19 cellular contexts compared by ENCODE assay signal in the genomic region with DNA sequence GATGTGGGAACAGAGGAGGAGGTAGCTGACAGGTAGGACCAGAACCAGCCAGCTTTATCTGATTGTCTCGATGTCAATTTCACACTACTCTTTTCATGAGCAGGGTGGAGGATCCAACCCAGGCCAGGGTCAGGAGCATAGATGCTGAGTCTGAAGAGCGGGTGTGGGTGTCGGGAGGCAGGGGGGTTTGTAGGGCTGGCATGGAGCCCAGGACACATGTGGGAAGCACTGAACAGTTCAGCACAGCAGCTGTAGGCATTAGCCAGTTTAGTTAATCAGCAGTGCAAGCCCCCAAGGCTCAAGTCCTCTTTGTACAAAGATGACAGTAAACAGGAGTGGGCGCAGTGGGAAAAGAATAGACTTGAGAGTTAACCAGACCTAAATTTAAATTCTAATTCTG.
DNase-seq lines count a peak whose midpoint lies in the region; ATAC-seq and TF ChIP-seq lines count a peak whose summit lies in the region.
"Had no signal": no experiment of that assay in that cellular context is flagged by ENCODE, and none has a peak within 500 bp of the region (broad histone marks: within the 10 kb centered on the region; RNA-seq: fewer than 3 reads in every experiment).

No MANE protein-coding gene starts in this region.

- no peak for TF ChIP-seq CTCF in nephron progenitor cell (IDR thresholded peaks at IDR 0.05)
- no peak for TF ChIP-seq CTCF in vagina (IDR thresholded peaks at IDR 0.05)

- no peak for ATAC-seq in activated T-cell treated with anti-CD3 and anti-CD28 coated beads, Interleukin-2, amount 50 U/mL, for 72 hours (replicated peaks in 1 of 2)
- ATAC-seq: activated naive CD8-positive, alpha-beta T cell treated with anti-CD3 and anti-CD28 coated beads, Interleukin-2, amount 50 U/mL, for 24 hours had no signal

- no peaks in the 10 kb centered on the region for H3K27me3 ChIP-seq in vagina
- H3K27me3 ChIP-seq: BLaER1, MG63, spleen had no signal

- H3K4me1 ChIP-seq in vagina = peaks cover 6% of the 10 kb centered on the region

- no peak overlapping the region for H3K4me3 Mint-ChIP-seq in nephron progenitor cell
- H3K4me3 Mint-ChIP-seq in activated T-cell treated with anti-CD3 and anti-CD28 coated beads, Interleukin-2, amount 50 U/mL, for 72 hours = no peak overlapping the region
- H3K4me3 Mint-ChIP-seq: activated naive CD8-positive, alpha-beta T cell treated with anti-CD3 and anti-CD28 coated beads, Interleukin-2, amount 50 U/mL, for 24 hours; nephron had no signal

- no peak overlapping the region for H3K4me3 ChIP-seq in vagina
- H3K4me3 ChIP-seq: BLaER1, MG63, spleen had no signal

- peaks cover 3% of the 10 kb centered on the region for H3K27me3 Mint-ChIP-seq in nephron progenitor cell (ENCODE audit: low read depth, poor library complexity)
- H3K27me3 Mint-ChIP-seq in activated T-cell treated with anti-CD3 and anti-CD28 coated beads, Interleukin-2, amount 50 U/mL, for 72 hours (ENCODE audit: low read depth) = no peaks in the 10 kb centered on the region
- H3K27me3 Mint-ChIP-seq: activated naive CD8-positive, alpha-beta T cell treated with anti-CD3 and anti-CD28 coated beads, Interleukin-2, amount 50 U/mL, for 24 hours; progenitor cell of endocrine pancreas had no signal

- peak overlapping the region; percentile 77 for H3K27ac Mint-ChIP-seq in nephron progenitor cell
- no peak overlapping the region for H3K27ac Mint-ChIP-seq in activated T-cell treated with anti-CD3 and anti-CD28 coated beads, Interleukin-2, amount 50 U/mL, for 72 hours
- H3K27ac Mint-ChIP-seq: activated naive CD8-positive, alpha-beta T cell treated with anti-CD3 and anti-CD28 coated beads, Interleukin-2, amount 50 U/mL, for 24 hours; nephron; progenitor cell of endocrine pancreas had no signal

- peaks cover 2% of the 10 kb centered on the region for H3K36me3 Mint-ChIP-seq in nephron progenitor cell (ENCODE audit: low read depth)
- H3K36me3 Mint-ChIP-seq in activated T-cell treated with anti-CD3 and anti-CD28 coated beads, Interleukin-2, amount 50 U/mL, for 72 hours (ENCODE audit: insufficient read depth in 2 of 2) = no peaks in the 10 kb centered on the region

- no peak overlapping the region for H3K27ac ChIP-seq in vagina
- H3K27ac ChIP-seq: 22Rv1, BLaER1, spleen had no signal

- peaks cover 16% of the 10 kb centered on the region for H3K4me1 Mint-ChIP-seq in nephron progenitor cell
- H3K4me1 Mint-ChIP-seq in activated T-cell treated with anti-CD3 and anti-CD28 coated beads, Interleukin-2, amount 50 U/mL, for 72 hours (ENCODE audit: low read depth) = peaks cover 7% of the 10 kb centered on the region
- H3K4me1 Mint-ChIP-seq: nephron had no signal

- H3K36me3 ChIP-seq in vagina = no peaks in the 10 kb centered on the region
- H3K36me3 ChIP-seq: BLaER1, MG63 had no signal

- intact Hi-C loops in vagina (cut with DNase I) = loop anchor here (10.0 kb wide), 1 partner anchor 617 kb away; no protein-coding TSS in a partner anchor

- TF ChIP-seq POLR2A in vagina (IDR thresholded peaks at IDR 0.05) = no peak

- peaks cover 6% of the 10 kb centered on the region for H3K9me3 Mint-ChIP-seq in nephron progenitor cell
- peaks cover 0 to under 1% of the 10 kb centered on the region in 2 donors for H3K9me3 Mint-ChIP-seq in activated T-cell treated with anti-CD3 and anti-CD28 coated beads, Interleukin-2, amount 50 U/mL, for 72 hours
- H3K9me3 Mint-ChIP-seq: activated naive CD8-positive, alpha-beta T cell treated with anti-CD3 and anti-CD28 coated beads, Interleukin-2, amount 50 U/mL, for 24 hours; nephron had no signal

- DNase-seq in NCI-H2029 (lab: John Stamatoyannopoulos, UW) (peak; percentile 77), NCI-H2029 treated with DMSO at 0.1 percent for 48 hours (lab: John Stamatoyannopoulos, UW) (no peak), LHCN-M2 (ENCODE audit: low read depth) (peak; percentile 29), NCI-H69 (lab: John Stamatoyannopoulos, UW) (peak; percentile 67), nephron progenitor cell (no peak), vagina (ENCODE audit: extremely low spot score in 2 of 2) (no peak), NCI-H1930 (lab: John Stamatoyannopoulos, UW) (no peak)
- no peak for DNase-seq in activated T-cell treated with anti-CD3 and anti-CD28 coated beads, Interleukin-2, amount 50 U/mL, for 72 hours
- DNase-seq: activated CD4-positive, CD25-positive, alpha-beta regulatory T cell; activated naive CD8-positive, alpha-beta T cell treated with anti-CD3 and anti-CD28 coated beads, Interleukin-2, amount 50 U/mL, for 24 hours; kidney glomerular epithelial cell; MG63; NCI-H187 treated with DMSO at 0.1 percent for 48 hours; SIG-M5; spleen had no signal

- H3K9me3 ChIP-seq in vagina = no peaks in the 10 kb centered on the region
- H3K9me3 ChIP-seq: BLaER1, MG63, spleen had no signal

Comparison
In these comparisons a context has a peak if more than half of its experiments do, and no peak if none do; other contexts are left out.
1. DNase-seq: peak in NCI-H2029 (single experiment), LHCN-M2 (single experiment) and NCI-H69 (single experiment); none in NCI-H2029 treated with DMSO at 0.1 percent for 48 hours (single experiment), nephron progenitor cell (single experiment), activated T-cell treated with anti-CD3 and anti-CD28 coated beads, Interleukin-2, amount 50 U/mL, for 72 hours (0 of 2), vagina (0 of 2) and NCI-H1930 (0 of 2).